In the genomic region with DNA sequence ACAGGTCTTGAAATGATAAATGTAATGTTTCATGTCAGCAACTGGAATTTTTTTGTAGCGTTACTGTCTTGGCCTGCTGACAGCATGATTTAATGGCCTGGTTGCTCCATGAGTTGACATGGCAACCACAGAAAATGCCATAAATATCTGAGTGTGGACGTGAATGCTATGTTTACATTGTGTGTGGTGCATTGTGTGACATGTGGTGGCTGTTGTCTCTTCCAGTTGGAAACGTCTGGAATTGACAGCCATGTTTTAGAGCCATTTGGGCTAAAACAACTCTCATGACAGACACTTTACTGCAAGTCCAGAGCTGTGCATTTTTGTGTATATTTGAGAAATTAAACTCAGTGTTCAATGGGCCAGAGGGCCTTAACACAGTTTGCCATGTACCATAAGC, we compare ENCODE assay signal across 1 cellular context.
TF ChIP-seq lines count a peak whose summit lies in the region.

No MANE protein-coding gene starts in this region.

TF ChIP-seq in K562, 482 proteins besides CTCF, POLR2A, EP300 and RAD21 (continued from another document and continues in another):
- TF ChIP-seq, protein P1, sequence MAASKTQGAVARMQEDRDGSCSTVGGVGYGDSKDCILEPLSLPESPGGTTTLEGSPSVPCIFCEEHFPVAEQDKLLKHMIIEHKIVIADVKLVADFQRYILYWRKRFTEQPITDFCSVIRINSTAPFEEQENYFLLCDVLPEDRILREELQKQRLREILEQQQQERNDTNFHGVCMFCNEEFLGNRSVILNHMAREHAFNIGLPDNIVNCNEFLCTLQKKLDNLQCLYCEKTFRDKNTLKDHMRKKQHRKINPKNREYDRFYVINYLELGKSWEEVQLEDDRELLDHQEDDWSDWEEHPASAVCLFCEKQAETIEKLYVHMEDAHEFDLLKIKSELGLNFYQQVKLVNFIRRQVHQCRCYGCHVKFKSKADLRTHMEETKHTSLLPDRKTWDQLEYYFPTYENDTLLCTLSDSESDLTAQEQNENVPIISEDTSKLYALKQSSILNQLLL (CRISPR knock-in tag; IDR thresholded peaks at IDR 0.05; ENCODE audit: borderline replicate concordance): no peak
- no peak for TF ChIP-seq CBX5 (IDR thresholded peaks at IDR 0.05; ENCODE audit: borderline replicate concordance, low read depth)
- TF ChIP-seq, protein P2, sequence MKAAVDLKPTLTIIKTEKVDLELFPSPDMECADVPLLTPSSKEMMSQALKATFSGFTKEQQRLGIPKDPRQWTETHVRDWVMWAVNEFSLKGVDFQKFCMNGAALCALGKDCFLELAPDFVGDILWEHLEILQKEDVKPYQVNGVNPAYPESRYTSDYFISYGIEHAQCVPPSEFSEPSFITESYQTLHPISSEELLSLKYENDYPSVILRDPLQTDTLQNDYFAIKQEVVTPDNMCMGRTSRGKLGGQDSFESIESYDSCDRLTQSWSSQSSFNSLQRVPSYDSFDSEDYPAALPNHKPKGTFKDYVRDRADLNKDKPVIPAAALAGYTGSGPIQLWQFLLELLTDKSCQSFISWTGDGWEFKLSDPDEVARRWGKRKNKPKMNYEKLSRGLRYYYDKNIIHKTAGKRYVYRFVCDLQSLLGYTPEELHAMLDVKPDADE (conservative IDR thresholded peaks at IDR 0.05; ENCODE audit: control insufficient read depth, low read depth, low read length): no peak
- TF ChIP-seq ZNF589 (CRISPR knock-in tag; IDR thresholded peaks at IDR 0.05; ENCODE audit: low read depth): peak; percentile 44; the same call in 1 of the 2 replicates
- peak; percentile 76; the same call in 1 of the 2 replicates for TF ChIP-seq HSF4 (CRISPR knock-in tag; IDR thresholded peaks at IDR 0.05; ENCODE audit: borderline replicate concordance)
- no peak for TF ChIP-seq NR1H2 (CRISPR knock-in tag; IDR thresholded peaks at IDR 0.05)
- TF ChIP-seq NCOA4 (IDR thresholded peaks at IDR 0.05; ENCODE audit: partially characterized antibody): no peak
- peak; percentile 83; the same call in 1 of the 2 replicates for TF ChIP-seq TCFL5 (CRISPR knock-in tag; conservative IDR thresholded peaks at IDR 0.05)
- peak; percentile 75 for TF ChIP-seq FOXJ3 (CRISPR knock-in tag; IDR thresholded peaks at IDR 0.05)
- no peak for TF ChIP-seq SIN3A (IDR thresholded peaks at IDR 0.05; ENCODE audit: borderline replicate concordance in 2 of 2, control insufficient read depth in 1 of 2, low read depth in 2 of 2, low read length in 2 of 2)
- TF ChIP-seq NFE2 (IDR thresholded peaks at IDR 0.05; ENCODE audit: low read depth): 0 out of 2 replicates have a peak, but pooled peaks have one; percentile 27
- no peak for TF ChIP-seq ZNF551 (CRISPR knock-in tag; IDR thresholded peaks at IDR 0.05)
- TF ChIP-seq U2AF1 (optimal IDR thresholded peaks at IDR 0.05; ENCODE audit: low read depth, low read length): no peak
- no peak for TF ChIP-seq MED1 (CRISPR knock-in tag; IDR thresholded peaks at IDR 0.05; ENCODE audit: borderline replicate concordance)
- TF ChIP-seq DPF2 (IDR thresholded peaks at IDR 0.05): peak; percentile 55; the same call in 1 of the 2 replicates
- TF ChIP-seq SAP30 (IDR thresholded peaks at IDR 0.05; ENCODE audit: borderline replicate concordance, insufficient read depth, low read depth, low read length, poor library complexity, severe bottlenecking): no peak
- no peak for TF ChIP-seq ZNF146 (CRISPR knock-in tag; IDR thresholded peaks at IDR 0.05; ENCODE audit: unreplicated experiment)
- TF ChIP-seq, protein P3, sequence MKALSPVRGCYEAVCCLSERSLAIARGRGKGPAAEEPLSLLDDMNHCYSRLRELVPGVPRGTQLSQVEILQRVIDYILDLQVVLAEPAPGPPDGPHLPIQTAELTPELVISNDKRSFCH (CRISPR knock-in tag; IDR thresholded peaks at IDR 0.05): no peak
- TF ChIP-seq, protein P3 (tag; IDR thresholded peaks at IDR 0.05): peak; percentile 93
- TF ChIP-seq MEIS2 (IDR thresholded peaks at IDR 0.05; ENCODE audit: partially characterized antibody): peak; percentile 100
- TF ChIP-seq ZNF57 (CRISPR knock-in tag; IDR thresholded peaks at IDR 0.05): no peak
- no peak for TF ChIP-seq DIDO1 (tag; IDR thresholded peaks at IDR 0.05; ENCODE audit: low read depth)
- TF ChIP-seq KLF13 (tag; IDR thresholded peaks at IDR 0.05; ENCODE audit: borderline replicate concordance, low read depth): no peak
- TF ChIP-seq, protein P4, sequence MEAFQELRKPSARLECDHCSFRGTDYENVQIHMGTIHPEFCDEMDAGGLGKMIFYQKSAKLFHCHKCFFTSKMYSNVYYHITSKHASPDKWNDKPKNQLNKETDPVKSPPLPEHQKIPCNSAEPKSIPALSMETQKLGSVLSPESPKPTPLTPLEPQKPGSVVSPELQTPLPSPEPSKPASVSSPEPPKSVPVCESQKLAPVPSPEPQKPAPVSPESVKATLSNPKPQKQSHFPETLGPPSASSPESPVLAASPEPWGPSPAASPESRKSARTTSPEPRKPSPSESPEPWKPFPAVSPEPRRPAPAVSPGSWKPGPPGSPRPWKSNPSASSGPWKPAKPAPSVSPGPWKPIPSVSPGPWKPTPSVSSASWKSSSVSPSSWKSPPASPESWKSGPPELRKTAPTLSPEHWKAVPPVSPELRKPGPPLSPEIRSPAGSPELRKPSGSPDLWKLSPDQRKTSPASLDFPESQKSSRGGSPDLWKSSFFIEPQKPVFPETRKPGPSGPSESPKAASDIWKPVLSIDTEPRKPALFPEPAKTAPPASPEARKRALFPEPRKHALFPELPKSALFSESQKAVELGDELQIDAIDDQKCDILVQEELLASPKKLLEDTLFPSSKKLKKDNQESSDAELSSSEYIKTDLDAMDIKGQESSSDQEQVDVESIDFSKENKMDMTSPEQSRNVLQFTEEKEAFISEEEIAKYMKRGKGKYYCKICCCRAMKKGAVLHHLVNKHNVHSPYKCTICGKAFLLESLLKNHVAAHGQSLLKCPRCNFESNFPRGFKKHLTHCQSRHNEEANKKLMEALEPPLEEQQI (IDR thresholded peaks at IDR 0.05): no peak
- TF ChIP-seq SNRNP70 (optimal IDR thresholded peaks at IDR 0.05; ENCODE audit: low read depth, low read length): no peak
- TF ChIP-seq, protein P5, sequence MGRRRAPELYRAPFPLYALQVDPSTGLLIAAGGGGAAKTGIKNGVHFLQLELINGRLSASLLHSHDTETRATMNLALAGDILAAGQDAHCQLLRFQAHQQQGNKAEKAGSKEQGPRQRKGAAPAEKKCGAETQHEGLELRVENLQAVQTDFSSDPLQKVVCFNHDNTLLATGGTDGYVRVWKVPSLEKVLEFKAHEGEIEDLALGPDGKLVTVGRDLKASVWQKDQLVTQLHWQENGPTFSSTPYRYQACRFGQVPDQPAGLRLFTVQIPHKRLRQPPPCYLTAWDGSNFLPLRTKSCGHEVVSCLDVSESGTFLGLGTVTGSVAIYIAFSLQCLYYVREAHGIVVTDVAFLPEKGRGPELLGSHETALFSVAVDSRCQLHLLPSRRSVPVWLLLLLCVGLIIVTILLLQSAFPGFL (CRISPR knock-in tag; IDR thresholded peaks at IDR 0.05): no peak
- TF ChIP-seq ZNF644 (tag; IDR thresholded peaks at IDR 0.05; ENCODE audit: low read depth): peak; percentile 89
- no peak for TF ChIP-seq PHF21A (IDR thresholded peaks at IDR 0.05; ENCODE audit: borderline replicate concordance, low read depth)
- TF ChIP-seq TBP (optimal IDR thresholded peaks at IDR 0.05; ENCODE audit: low read depth, low read length): no peak
- 0 out of 2 replicates have a peak, but pooled peaks have one; percentile 38 for TF ChIP-seq FOXA1 (IDR thresholded peaks at IDR 0.05; ENCODE audit: borderline replicate concordance)
- no peak for TF ChIP-seq ZNF444 (CRISPR knock-in tag; IDR thresholded peaks at IDR 0.05)
- TF ChIP-seq ZNF165 (CRISPR knock-in tag; IDR thresholded peaks at IDR 0.05; ENCODE audit: borderline replicate concordance): peak; percentile 88; the same call in 1 of the 2 replicates
- TF ChIP-seq, protein P6, sequence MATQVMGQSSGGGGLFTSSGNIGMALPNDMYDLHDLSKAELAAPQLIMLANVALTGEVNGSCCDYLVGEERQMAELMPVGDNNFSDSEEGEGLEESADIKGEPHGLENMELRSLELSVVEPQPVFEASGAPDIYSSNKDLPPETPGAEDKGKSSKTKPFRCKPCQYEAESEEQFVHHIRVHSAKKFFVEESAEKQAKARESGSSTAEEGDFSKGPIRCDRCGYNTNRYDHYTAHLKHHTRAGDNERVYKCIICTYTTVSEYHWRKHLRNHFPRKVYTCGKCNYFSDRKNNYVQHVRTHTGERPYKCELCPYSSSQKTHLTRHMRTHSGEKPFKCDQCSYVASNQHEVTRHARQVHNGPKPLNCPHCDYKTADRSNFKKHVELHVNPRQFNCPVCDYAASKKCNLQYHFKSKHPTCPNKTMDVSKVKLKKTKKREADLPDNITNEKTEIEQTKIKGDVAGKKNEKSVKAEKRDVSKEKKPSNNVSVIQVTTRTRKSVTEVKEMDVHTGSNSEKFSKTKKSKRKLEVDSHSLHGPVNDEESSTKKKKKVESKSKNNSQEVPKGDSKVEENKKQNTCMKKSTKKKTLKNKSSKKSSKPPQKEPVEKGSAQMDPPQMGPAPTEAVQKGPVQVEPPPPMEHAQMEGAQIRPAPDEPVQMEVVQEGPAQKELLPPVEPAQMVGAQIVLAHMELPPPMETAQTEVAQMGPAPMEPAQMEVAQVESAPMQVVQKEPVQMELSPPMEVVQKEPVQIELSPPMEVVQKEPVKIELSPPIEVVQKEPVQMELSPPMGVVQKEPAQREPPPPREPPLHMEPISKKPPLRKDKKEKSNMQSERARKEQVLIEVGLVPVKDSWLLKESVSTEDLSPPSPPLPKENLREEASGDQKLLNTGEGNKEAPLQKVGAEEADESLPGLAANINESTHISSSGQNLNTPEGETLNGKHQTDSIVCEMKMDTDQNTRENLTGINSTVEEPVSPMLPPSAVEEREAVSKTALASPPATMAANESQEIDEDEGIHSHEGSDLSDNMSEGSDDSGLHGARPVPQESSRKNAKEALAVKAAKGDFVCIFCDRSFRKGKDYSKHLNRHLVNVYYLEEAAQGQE (CRISPR knock-in tag; IDR thresholded peaks at IDR 0.05; ENCODE audit: low read depth): 0 out of 2 replicates have a peak, but pooled peaks have one; percentile 35
- TF ChIP-seq, protein P7, sequence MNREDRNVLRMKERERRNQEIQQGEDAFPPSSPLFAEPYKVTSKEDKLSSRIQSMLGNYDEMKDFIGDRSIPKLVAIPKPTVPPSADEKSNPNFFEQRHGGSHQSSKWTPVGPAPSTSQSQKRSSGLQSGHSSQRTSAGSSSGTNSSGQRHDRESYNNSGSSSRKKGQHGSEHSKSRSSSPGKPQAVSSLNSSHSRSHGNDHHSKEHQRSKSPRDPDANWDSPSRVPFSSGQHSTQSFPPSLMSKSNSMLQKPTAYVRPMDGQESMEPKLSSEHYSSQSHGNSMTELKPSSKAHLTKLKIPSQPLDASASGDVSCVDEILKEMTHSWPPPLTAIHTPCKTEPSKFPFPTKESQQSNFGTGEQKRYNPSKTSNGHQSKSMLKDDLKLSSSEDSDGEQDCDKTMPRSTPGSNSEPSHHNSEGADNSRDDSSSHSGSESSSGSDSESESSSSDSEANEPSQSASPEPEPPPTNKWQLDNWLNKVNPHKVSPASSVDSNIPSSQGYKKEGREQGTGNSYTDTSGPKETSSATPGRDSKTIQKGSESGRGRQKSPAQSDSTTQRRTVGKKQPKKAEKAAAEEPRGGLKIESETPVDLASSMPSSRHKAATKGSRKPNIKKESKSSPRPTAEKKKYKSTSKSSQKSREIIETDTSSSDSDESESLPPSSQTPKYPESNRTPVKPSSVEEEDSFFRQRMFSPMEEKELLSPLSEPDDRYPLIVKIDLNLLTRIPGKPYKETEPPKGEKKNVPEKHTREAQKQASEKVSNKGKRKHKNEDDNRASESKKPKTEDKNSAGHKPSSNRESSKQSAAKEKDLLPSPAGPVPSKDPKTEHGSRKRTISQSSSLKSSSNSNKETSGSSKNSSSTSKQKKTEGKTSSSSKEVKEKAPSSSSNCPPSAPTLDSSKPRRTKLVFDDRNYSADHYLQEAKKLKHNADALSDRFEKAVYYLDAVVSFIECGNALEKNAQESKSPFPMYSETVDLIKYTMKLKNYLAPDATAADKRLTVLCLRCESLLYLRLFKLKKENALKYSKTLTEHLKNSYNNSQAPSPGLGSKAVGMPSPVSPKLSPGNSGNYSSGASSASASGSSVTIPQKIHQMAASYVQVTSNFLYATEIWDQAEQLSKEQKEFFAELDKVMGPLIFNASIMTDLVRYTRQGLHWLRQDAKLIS (CRISPR knock-in tag; IDR thresholded peaks at IDR 0.05): no peak
- TF ChIP-seq, protein P8, sequence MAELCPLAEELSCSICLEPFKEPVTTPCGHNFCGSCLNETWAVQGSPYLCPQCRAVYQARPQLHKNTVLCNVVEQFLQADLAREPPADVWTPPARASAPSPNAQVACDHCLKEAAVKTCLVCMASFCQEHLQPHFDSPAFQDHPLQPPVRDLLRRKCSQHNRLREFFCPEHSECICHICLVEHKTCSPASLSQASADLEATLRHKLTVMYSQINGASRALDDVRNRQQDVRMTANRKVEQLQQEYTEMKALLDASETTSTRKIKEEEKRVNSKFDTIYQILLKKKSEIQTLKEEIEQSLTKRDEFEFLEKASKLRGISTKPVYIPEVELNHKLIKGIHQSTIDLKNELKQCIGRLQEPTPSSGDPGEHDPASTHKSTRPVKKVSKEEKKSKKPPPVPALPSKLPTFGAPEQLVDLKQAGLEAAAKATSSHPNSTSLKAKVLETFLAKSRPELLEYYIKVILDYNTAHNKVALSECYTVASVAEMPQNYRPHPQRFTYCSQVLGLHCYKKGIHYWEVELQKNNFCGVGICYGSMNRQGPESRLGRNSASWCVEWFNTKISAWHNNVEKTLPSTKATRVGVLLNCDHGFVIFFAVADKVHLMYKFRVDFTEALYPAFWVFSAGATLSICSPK (IDR thresholded peaks at IDR 0.05; ENCODE audit: borderline replicate concordance): no peak
- TF ChIP-seq, protein P9, sequence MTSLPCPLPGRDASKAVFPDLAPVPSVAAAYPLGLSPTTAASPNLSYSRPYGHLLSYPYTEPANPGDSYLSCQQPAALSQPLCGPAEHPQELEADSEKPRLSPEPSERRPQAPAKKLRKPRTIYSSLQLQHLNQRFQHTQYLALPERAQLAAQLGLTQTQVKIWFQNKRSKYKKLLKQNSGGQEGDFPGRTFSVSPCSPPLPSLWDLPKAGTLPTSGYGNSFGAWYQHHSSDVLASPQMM (CRISPR knock-in tag; IDR thresholded peaks at IDR 0.05): no peak
- TF ChIP-seq, protein P10, sequence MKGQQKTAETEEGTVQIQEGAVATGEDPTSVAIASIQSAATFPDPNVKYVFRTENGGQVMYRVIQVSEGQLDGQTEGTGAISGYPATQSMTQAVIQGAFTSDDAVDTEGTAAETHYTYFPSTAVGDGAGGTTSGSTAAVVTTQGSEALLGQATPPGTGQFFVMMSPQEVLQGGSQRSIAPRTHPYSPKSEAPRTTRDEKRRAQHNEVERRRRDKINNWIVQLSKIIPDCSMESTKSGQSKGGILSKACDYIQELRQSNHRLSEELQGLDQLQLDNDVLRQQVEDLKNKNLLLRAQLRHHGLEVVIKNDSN (CRISPR knock-in tag; IDR thresholded peaks at IDR 0.05): no peak
- TF ChIP-seq, protein P11, sequence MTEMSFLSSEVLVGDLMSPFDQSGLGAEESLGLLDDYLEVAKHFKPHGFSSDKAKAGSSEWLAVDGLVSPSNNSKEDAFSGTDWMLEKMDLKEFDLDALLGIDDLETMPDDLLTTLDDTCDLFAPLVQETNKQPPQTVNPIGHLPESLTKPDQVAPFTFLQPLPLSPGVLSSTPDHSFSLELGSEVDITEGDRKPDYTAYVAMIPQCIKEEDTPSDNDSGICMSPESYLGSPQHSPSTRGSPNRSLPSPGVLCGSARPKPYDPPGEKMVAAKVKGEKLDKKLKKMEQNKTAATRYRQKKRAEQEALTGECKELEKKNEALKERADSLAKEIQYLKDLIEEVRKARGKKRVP (CRISPR knock-in tag; IDR thresholded peaks at IDR 0.05): peak; percentile 73
- TF ChIP-seq TGIF2 (CRISPR knock-in tag; IDR thresholded peaks at IDR 0.05): no peak
- no peak for TF ChIP-seq EZH2 (IDR thresholded peaks at IDR 0.05; ENCODE audit: borderline replicate concordance, low read depth, low read length)
- peak; percentile 80 for TF ChIP-seq SMAD3 (CRISPR knock-in tag; conservative IDR thresholded peaks at IDR 0.05)
